Comparison of ENCODE assay signal across 10 cellular contexts in the genomic region with DNA sequence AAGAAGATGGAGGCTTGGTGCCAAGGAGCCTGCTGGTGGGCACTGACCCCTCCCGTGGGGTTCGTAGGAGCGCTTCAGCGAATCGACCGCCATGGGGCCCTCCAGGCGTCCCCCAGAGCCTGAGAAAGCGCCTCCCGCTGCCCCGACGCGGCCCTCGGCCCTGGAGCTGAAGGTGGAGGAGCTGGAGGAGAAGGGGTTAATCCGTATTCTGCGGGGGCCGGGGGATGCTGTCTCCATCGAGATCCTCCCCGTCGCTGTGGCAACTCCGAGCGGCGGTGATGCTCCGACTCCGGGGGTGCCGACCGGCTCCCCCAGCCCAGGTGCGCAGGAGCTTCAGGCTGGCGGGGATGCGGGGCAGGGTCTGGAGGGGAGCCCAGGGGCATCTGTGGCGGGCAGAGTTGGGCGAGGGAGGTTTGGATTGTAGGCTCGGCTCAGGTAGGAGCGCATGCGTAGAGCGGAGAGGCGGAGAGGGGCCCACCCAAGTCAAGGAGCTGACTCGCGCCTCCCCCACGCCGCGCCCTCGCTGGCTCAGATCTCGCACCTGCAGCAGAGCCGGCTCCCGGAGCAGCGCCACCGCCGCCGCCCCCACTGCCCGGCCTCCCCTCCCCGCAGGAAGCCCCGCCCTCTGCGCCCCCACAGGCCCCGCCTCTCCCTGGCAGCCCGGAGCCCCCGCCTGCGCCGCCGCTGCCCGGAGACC. TPM values are rescaled to one million over a fixed set of nuclear protein-coding genes. Genes with fewer than 3 reads are reported as not detected.
DNase-seq lines count a peak whose midpoint lies in the region; ATAC-seq, FAIRE-seq and TF ChIP-seq lines count a peak whose summit lies in the region.
"Had no signal": no experiment of that assay in that cellular context is flagged by ENCODE, and none has a peak within 500 bp of the region (broad histone marks: within the 10 kb centered on the region; RNA-seq: fewer than 3 reads in every experiment).

No MANE protein-coding gene starts in this region.

- H3K4me3 Mint-ChIP-seq in neural crest cell, result peak overlapping the region; percentile 51

- H3K9me3 ChIP-seq in esophagus (ENCODE audit: control insufficient read depth in 2 of 2, insufficient read depth in 1 of 2, low read depth in 1 of 2, low read length in 1 of 2), result no peaks in the 10 kb centered on the region

- H3K4me1 ChIP-seq in esophagus (ENCODE audit: control insufficient read depth in 2 of 2, insufficient read depth in 2 of 2, low read length in 1 of 2), result peaks cover 0 to 16% of the 10 kb centered on the region in 2 donors

- H3K27ac Mint-ChIP-seq in neural crest cell (ENCODE audit: unreplicated experiment), result no peak overlapping the region

- H3K4me3 ChIP-seq in esophagus (ENCODE audit: low read depth in 1 of 2, low read length in 2 of 2), result peak overlapping the region; percentile 21 to 35
- H3K4me3 ChIP-seq in foreskin fibroblast (ENCODE audit: low read depth in 1 of 2, low read length in 2 of 2), result peak overlapping the region in 1 of 2 donors; percentile 5

- H3K36me3 ChIP-seq in esophagus (ENCODE audit: control insufficient read depth in 2 of 2, insufficient read depth in 2 of 2, low read length in 1 of 2), result peaks cover 0 to 18% of the 10 kb centered on the region in 2 donors

- TF ChIP-seq CTCF in neural crest cell (conservative IDR thresholded peaks at IDR 0.05), result no peak
- TF ChIP-seq CTCF in foreskin fibroblast (IDR thresholded peaks at IDR 0.05; ENCODE audit: low read depth, low read length), result no peak

- ATAC-seq in HG03442 (IDR thresholded peaks at IDR 0.05; ENCODE audit: unreplicated experiment), result no peak
- ATAC-seq in HG02763 (IDR thresholded peaks at IDR 0.05; ENCODE audit: unreplicated experiment), result no peak

- no peaks in the 10 kb centered on the region for H3K9me3 Mint-ChIP-seq in neural crest cell

- H3K4me1 Mint-ChIP-seq in neural crest cell, result peaks cover 16% of the 10 kb centered on the region

- no peak for TF ChIP-seq POLR2A in GM12891 (IDR thresholded peaks at IDR 0.05; ENCODE audit: low read depth, low read length)

- WGBS in esophagus, 2 donors, result 27 to 44% methylated on average over 30 to 60 of the region's 60 CpGs

- no peaks in the 10 kb centered on the region for H3K27me3 ChIP-seq in esophagus (ENCODE audit: control insufficient read depth in 1 of 2, insufficient read depth in 2 of 2, low read length in 2 of 2)

- no peak overlapping the region for H3K27ac ChIP-seq in esophagus (ENCODE audit: low read depth in 2 of 2, low read length in 1 of 2)

- H3K27me3 Mint-ChIP-seq in neural crest cell (ENCODE audit: low read depth), result peaks cover 70% of the 10 kb centered on the region

- no peaks in the 10 kb centered on the region for H3K36me3 Mint-ChIP-seq in neural crest cell (ENCODE audit: low read depth)

- FAIRE-seq in GM12891 (lab: Jason Lieb, UNC), result no peak

- DNase-seq in DMS153 (lab: John Stamatoyannopoulos, UW) (peak; percentile 44), NCI-H526 treated with DMSO at 0.1 percent for 48 hours (lab: John Stamatoyannopoulos, UW) (peak; percentile 63), neural crest cell (ENCODE audit: low read depth, low spot score) (no peak), GM12891 (ENCODE audit: insufficient read length, low spot score) (no peak), foreskin fibroblast (no peak)
- DNase-seq: NCI-H1048; stimulated activated CD4-positive, alpha-beta T cell treated with anti-CD3 and anti-CD28 coated beads, Interleukin-4, amount 100 ng/mL, for 24 hours had no signal

TF ChIP-seq in GM12891, 5 proteins besides CTCF, POLR2A, EP300 and RAD21:
- TF ChIP-seq POLR2AphosphoS5 (IDR thresholded peaks at IDR 0.05; ENCODE audit: low read depth, low read length), result no peak
- no peak for TF ChIP-seq TAF1 (IDR thresholded peaks at IDR 0.05; ENCODE audit: low read depth, low read length)
- TF ChIP-seq SPI1 (IDR thresholded peaks at IDR 0.05; ENCODE audit: low read depth, low read length), result no peak
- TF ChIP-seq PAX5 (IDR thresholded peaks at IDR 0.05; ENCODE audit: insufficient read depth, low read length, severe bottlenecking), result no peak
- TF ChIP-seq POU2F2 (IDR thresholded peaks at IDR 0.05; ENCODE audit: low read depth, low read length), result no peak

RNA-seq across cellular contexts. Expression of a gene that starts 19.8 kb away (rescaled TPM):
- polyA plus RNA-seq in esophagus, result 1 to 10 TPM; 4.3 to 5.2 TPM
- total RNA-seq in neural crest cell, result 1.1 and 1.2 TPM in 2 replicates
- polyA plus RNA-seq in GM12891 (2012; ENCODE audit: low read depth, missing spikeins), result 49.2 TPM

RNA-seq across cellular contexts. Expression of a gene that starts 20.4 kb away (rescaled TPM):
- not detected for polyA plus RNA-seq in esophagus
- total RNA-seq in neural crest cell, result 0.23 and 0.25 TPM in 2 replicates
- 0.35 TPM for polyA plus RNA-seq in GM12891 (2012; ENCODE audit: low read depth, missing spikeins)

Comparison
In these comparisons a context has a peak if more than half of its experiments do, and no peak if none do; other contexts are left out.
1. DNase-seq: peak in DMS153 (single experiment) and NCI-H526 treated with DMSO at 0.1 percent for 48 hours (single experiment); none in neural crest cell (single experiment), GM12891 (single experiment) and foreskin fibroblast (0 of 2).